Comparison of ENCODE assay signal across 18 cellular contexts in genomic region chr2:169260246-169260645, GRCh38.
DNase-seq lines count a peak whose midpoint lies in the region; TF ChIP-seq lines count a peak whose summit lies in the region.
"Had no signal": no experiment of that assay in that cellular context is flagged by ENCODE, and none has a peak within 500 bp of the region (broad histone marks: within the 10 kb centered on the region; RNA-seq: fewer than 3 reads in every experiment).

No MANE protein-coding gene starts in this region.

- H3K27me3 ChIP-seq in Caco-2 (replicated peaks; ENCODE audit: control insufficient read depth, insufficient read depth, low read length), result no peaks in the 10 kb centered on the region
- H3K27me3 ChIP-seq in H7 (ENCODE audit: control insufficient read depth, insufficient read depth, low read length), result no peaks in the 10 kb centered on the region
- H3K27me3 ChIP-seq: ascending aorta, Peyer's patch had no signal

- no peaks in the 10 kb centered on the region for H3K36me3 ChIP-seq in Caco-2 (ENCODE audit: control insufficient read depth, insufficient read depth, low read length)
- no peaks in the 10 kb centered on the region for H3K36me3 ChIP-seq in H7 (replicated peaks; ENCODE audit: control insufficient read depth, insufficient read depth, low read length)
- H3K36me3 ChIP-seq: ascending aorta, Peyer's patch had no signal

- H3K9me3 ChIP-seq in Caco-2, result 0 out of 2 replicates have a peak, but pooled peaks cover 3% of the 10 kb centered on the region
- H3K9me3 ChIP-seq: ascending aorta, Peyer's patch had no signal

- no TSS peak for BruUV-seq in Caco-2 (replicated peaks; lab: Mats Ljungman, UMichigan)

- H3K27me3 Mint-ChIP-seq in Caco-2 (ENCODE audit: insufficient read depth, unreplicated experiment), result no peaks in the 10 kb centered on the region
- H3K27me3 Mint-ChIP-seq: memory B cell had no signal

- H3K27ac Mint-ChIP-seq in Caco-2 (ENCODE audit: unreplicated experiment), result peak overlapping the region; percentile 1
- H3K27ac Mint-ChIP-seq: activated naive CD4-positive, alpha-beta T cell treated with anti-CD3 and anti-CD28 coated beads for 36 hours; immature natural killer cell; memory B cell; nephron had no signal

- peak in 1 of 2 experiments; percentile 48 for TF ChIP-seq CTCF in Caco-2 (IDR thresholded peaks at IDR 0.05; ENCODE audit: insufficient read depth in 1 of 2, low read depth in 1 of 2, low read length in 1 of 2, severe bottlenecking in 1 of 2, unreplicated experiment in 1 of 2)

- DNase-seq in Caco-2 (peak in 1 of 2 experiments; percentile 49), H7 (peak; percentile 45), SK-MEL-5 (ENCODE audit: low read depth, low spot score) (peak; percentile 46), left kidney (ENCODE audit: low read depth, low spot score) (peak; percentile 18), caudate nucleus (lab: John Stamatoyannopoulos, UW) (no peak), A172 (ENCODE audit: low spot score) (no peak)
- no peak for DNase-seq in stimulated activated CD4-positive, alpha-beta T cell treated with anti-CD3 and anti-CD28 coated beads, Interleukin-2, amount 100 ng/mL, for 24 hours
- DNase-seq: activated naive CD4-positive, alpha-beta T cell treated with anti-CD3 and anti-CD28 coated beads for 36 hours; activated T-cell treated with anti-CD3 and anti-CD28 coated beads for 4 hours; AML-193; immature natural killer cell; NCI-H1436 treated with DMSO at 0.1 percent for 48 hours; NCI-H446 treated with DMSO at 0.1 percent for 48 hours; Peyer's patch had no signal

- H3K4me3 Mint-ChIP-seq in Caco-2 (ENCODE audit: unreplicated experiment), result no peak overlapping the region
- H3K4me3 Mint-ChIP-seq: activated naive CD4-positive, alpha-beta T cell treated with anti-CD3 and anti-CD28 coated beads for 36 hours; immature natural killer cell; memory B cell; nephron had no signal

- H3K27ac ChIP-seq in caudate nucleus (ENCODE audit: low read depth, low read length), result no peak overlapping the region
- H3K27ac ChIP-seq: ascending aorta, KMS-11, Peyer's patch had no signal

- no peak overlapping the region for H3K4me3 ChIP-seq in Caco-2 (ENCODE audit: low read depth, low read length)
- H3K4me3 ChIP-seq in H7 (ENCODE audit: insufficient read depth, low read depth, low read length), result no peak overlapping the region
- H3K4me3 ChIP-seq: ascending aorta, Peyer's patch had no signal

- intact Hi-C loops in Caco-2 (cut with micrococcal nuclease; ENCODE audit: unreplicated experiment), result loop anchor here (1.0 kb wide), 1 partner anchor 137 kb away; no protein-coding TSS in a partner anchor

- peaks cover 68% of the 10 kb centered on the region for H3K36me3 Mint-ChIP-seq in Caco-2 (ENCODE audit: insufficient read depth, unreplicated experiment)
- H3K36me3 Mint-ChIP-seq: immature natural killer cell, memory B cell had no signal

- in situ Hi-C loops in SK-MEL-5 (cut with HindIII; ENCODE audit: low pct_unique_long_range_greater_than_20kb, low sequenced_read_pairs), result no loop called here

- CTCF ChIA-PET in Caco-2 (lab: Charles Lee), result no interaction called here

- POLR2A ChIA-PET in Caco-2 (lab: Charles Lee), result no interaction called here

- H3K9me3 Mint-ChIP-seq in Caco-2 (ENCODE audit: unreplicated experiment), result no peaks in the 10 kb centered on the region
- H3K9me3 Mint-ChIP-seq: activated naive CD4-positive, alpha-beta T cell treated with anti-CD3 and anti-CD28 coated beads for 36 hours had no signal

- peaks cover 33% of the 10 kb centered on the region for H3K4me1 Mint-ChIP-seq in Caco-2 (ENCODE audit: low read depth, unreplicated experiment)
- H3K4me1 Mint-ChIP-seq: immature natural killer cell, memory B cell, nephron had no signal

- peaks cover 24% of the 10 kb centered on the region for H3K4me1 ChIP-seq in Caco-2
- H3K4me1 ChIP-seq: ascending aorta, Peyer's patch had no signal

Comparison
In these comparisons a context has a peak if more than half of its experiments do, and no peak if none do; other contexts are left out.
1. DNase-seq: peak in H7 (single experiment), SK-MEL-5 (single experiment) and left kidney (single experiment); none in caudate nucleus (0 of 61), stimulated activated CD4-positive, alpha-beta T cell treated with anti-CD3 and anti-CD28 coated beads, Interleukin-2, amount 100 ng/mL, for 24 hours (0 of 2) and A172 (single experiment).